Comparison of ENCODE assay signal across 1 cellular context in the genomic region with DNA sequence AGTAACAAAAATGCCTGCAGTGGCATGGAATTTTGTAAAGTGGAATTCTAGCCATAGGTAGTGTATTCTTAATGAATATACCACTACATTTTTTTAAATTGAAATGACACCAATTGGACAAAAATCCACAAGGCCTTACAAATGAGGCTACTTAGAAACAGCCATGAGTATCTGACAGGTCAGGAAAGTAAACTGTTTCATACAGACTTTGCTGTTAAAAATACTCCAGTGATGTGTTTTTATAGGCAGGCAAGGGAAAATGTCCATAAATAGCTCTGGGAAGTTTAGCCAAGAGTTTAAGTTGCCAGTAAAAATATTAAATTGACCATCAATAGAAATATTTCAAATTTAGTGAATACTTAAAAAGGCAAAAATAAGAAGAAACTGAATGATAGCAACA.
TF ChIP-seq lines count a peak whose summit lies in the region.

No MANE protein-coding gene starts in this region.

TF ChIP-seq in HEK293, 187 proteins besides CTCF, POLR2A, EP300 and RAD21 (continued from another document):
- TF ChIP-seq, protein P1, sequence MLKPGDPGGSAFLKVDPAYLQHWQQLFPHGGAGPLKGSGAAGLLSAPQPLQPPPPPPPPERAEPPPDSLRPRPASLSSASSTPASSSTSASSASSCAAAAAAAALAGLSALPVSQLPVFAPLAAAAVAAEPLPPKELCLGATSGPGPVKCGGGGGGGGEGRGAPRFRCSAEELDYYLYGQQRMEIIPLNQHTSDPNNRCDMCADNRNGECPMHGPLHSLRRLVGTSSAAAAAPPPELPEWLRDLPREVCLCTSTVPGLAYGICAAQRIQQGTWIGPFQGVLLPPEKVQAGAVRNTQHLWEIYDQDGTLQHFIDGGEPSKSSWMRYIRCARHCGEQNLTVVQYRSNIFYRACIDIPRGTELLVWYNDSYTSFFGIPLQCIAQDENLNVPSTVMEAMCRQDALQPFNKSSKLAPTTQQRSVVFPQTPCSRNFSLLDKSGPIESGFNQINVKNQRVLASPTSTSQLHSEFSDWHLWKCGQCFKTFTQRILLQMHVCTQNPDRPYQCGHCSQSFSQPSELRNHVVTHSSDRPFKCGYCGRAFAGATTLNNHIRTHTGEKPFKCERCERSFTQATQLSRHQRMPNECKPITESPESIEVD (tag by site-specific recombination; IDR thresholded peaks at IDR 0.05), result 0 out of 2 replicates have a peak, but pooled peaks have one; percentile 5
